In the genomic region with DNA sequence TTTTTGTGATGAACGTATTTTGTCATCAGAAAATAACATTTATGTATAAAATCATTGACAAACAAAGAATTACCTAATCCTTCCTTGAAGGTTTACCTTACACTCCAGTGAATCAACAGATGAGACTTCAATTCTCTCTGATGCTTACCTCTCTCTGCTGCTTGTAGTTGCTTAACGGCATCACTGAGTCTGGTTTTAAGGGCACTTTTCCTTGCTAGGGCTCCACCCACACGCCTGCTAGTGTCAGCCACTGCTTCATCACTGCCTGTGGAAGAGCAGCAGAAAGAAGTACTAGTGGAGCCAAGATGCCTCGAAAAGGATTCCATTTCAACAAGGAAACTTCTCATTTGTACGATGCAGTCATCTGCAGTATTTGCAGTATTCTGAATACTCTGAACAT, we compare ENCODE assay signal across 12 cellular contexts.
DNase-seq lines count a peak whose midpoint lies in the region; ATAC-seq and TF ChIP-seq lines count a peak whose summit lies in the region.
"Had no signal": no experiment of that assay in that cellular context is flagged by ENCODE, and none has a peak within 500 bp of the region (broad histone marks: within the 10 kb centered on the region; RNA-seq: fewer than 3 reads in every experiment).

No MANE protein-coding gene starts in this region.

- no peak for ATAC-seq in HG02763 (IDR thresholded peaks at IDR 0.05; ENCODE audit: unreplicated experiment)
- ATAC-seq: T-cell had no signal

- no peak overlapping the region for H2AFZ ChIP-seq in OCI-LY7 (ENCODE audit: low read length)

- no peaks in the 10 kb centered on the region for H3K27me3 ChIP-seq in sigmoid colon

- no peaks in the 10 kb centered on the region for H3K9me3 ChIP-seq in sigmoid colon
- H3K9me3 ChIP-seq in OCI-LY7 (ENCODE audit: low read length): no peaks in the 10 kb centered on the region

- no peak overlapping the region for H3K27ac Mint-ChIP-seq in CD14-positive monocyte
- H3K27ac Mint-ChIP-seq: T-cell had no signal

- POLR2A ChIA-PET in OCI-LY7 (lab: Charles Lee): interaction anchor here (1.1 kb wide), 1 partner anchor 192 kb away, joined by 3 read pairs; no protein-coding TSS in a partner anchor

- no peaks in the 10 kb centered on the region for H4K20me1 ChIP-seq in OCI-LY7 (ENCODE audit: insufficient read depth, low read length)

- TF ChIP-seq EP300 in sigmoid colon (IDR thresholded peaks at IDR 0.05): no peak

- TF ChIP-seq CTCF in sigmoid colon (IDR thresholded peaks at IDR 0.05): no peak
- no peak for TF ChIP-seq CTCF in CD14-positive monocyte (IDR thresholded peaks at IDR 0.05)
- no peak for TF ChIP-seq CTCF in OCI-LY7 (conservative IDR thresholded peaks at IDR 0.05; ENCODE audit: low read length)

- CTCF ChIA-PET in OCI-LY7 (lab: Charles Lee; ENCODE audit: unreplicated experiment): no interaction called here

- peaks cover under 1 to 68% (median 12%) of the 10 kb centered on the region in 4 donors for H3K36me3 ChIP-seq in sigmoid colon
- H3K36me3 ChIP-seq in OCI-LY7 (ENCODE audit: insufficient read depth, low read length): no peaks in the 10 kb centered on the region

- no peaks in the 10 kb centered on the region for H3K9me3 Mint-ChIP-seq in CD14-positive monocyte
- H3K9me3 Mint-ChIP-seq: T-cell had no signal

- peaks cover 14% of the 10 kb centered on the region for H3K4me1 Mint-ChIP-seq in CD14-positive monocyte

- intact Hi-C loops in sigmoid colon (cut with DNase I): loop anchor here (5.0 kb wide), 1 partner anchor 63 kb away; the partner anchor contains the start of genes FAM229B and TUBE1
- intact Hi-C loops in CD14-positive monocyte (cut with micrococcal nuclease): no loop called here
- intact Hi-C loops in OCI-LY7 (cut with micrococcal nuclease; ENCODE audit: unreplicated experiment): no loop called here

- peak; percentile 24 for DNase-seq in GM04504 (ENCODE audit: low read depth)
- peak; percentile 29 for DNase-seq in OCI-M1 (lab: John Stamatoyannopoulos, UW)
- DNase-seq in globus pallidus (ENCODE audit: low spot score): peak; percentile 18
- peak; percentile 76 for DNase-seq in sigmoid colon
- DNase-seq in CD14-positive monocyte (ENCODE audit: low spot score): no peak
- DNase-seq in OCI-LY7 (ENCODE audit: low spot score): no peak
- DNase-seq: activated CD8-positive, alpha-beta memory T cell treated with anti-CD3 and anti-CD28 coated beads for 24 hours; aorta; KBM-7; NCI-H510A treated with DMSO at 0.1 percent for 48 hours; T-cell had no signal

- peak overlapping the region; percentile 68 to 85 (median 78) for H3K27ac ChIP-seq in sigmoid colon
- no peak overlapping the region for H3K27ac ChIP-seq in OCI-LY7 (ENCODE audit: low read depth, low read length, poor library complexity, severe bottlenecking)

- no peaks in the 10 kb centered on the region for H3K36me3 Mint-ChIP-seq in CD14-positive monocyte
- H3K36me3 Mint-ChIP-seq: T-cell had no signal

- no TSS peak for BruUV-seq in OCI-LY7 (replicated peaks; lab: Mats Ljungman, UMichigan)

- 40 to 62% methylated on average over 5 of the region's 5 CpGs for WGBS in sigmoid colon, 2 donors

- no peak for TF ChIP-seq POLR2A in sigmoid colon (IDR thresholded peaks at IDR 0.05)

- H3K4me1 ChIP-seq in sigmoid colon: peaks cover 0 to 24% (median 20%) of the 10 kb centered on the region in 4 donors
- H3K4me1 ChIP-seq in OCI-LY7 (ENCODE audit: insufficient read depth, low read length, poor library complexity, severe bottlenecking): no peaks in the 10 kb centered on the region

- no peak overlapping the region for H3K4me3 Mint-ChIP-seq in CD14-positive monocyte
- H3K4me3 Mint-ChIP-seq: T-cell had no signal

- no peak overlapping the region for H3K4me2 ChIP-seq in OCI-LY7 (ENCODE audit: low read length)

- no peaks in the 10 kb centered on the region for H3K9me2 ChIP-seq in OCI-LY7 (ENCODE audit: insufficient read depth, low read length)

- peaks cover 0 to 3% (median 2%) of the 10 kb centered on the region in 3 donors for H3K27me3 Mint-ChIP-seq in CD14-positive monocyte (ENCODE audit: low read depth in 3 of 3)

- H3K79me2 ChIP-seq in OCI-LY7 (ENCODE audit: insufficient read depth, low read depth, low read length): no peaks in the 10 kb centered on the region

- H3K4me3 ChIP-seq in sigmoid colon (no peak overlapping the region), OCI-LY7 (ENCODE audit: low read depth, low read length, poor library complexity, severe bottlenecking) (no peak overlapping the region)

Comparison
In these comparisons a context has a peak if more than half of its experiments do, and no peak if none do; other contexts are left out.
1. DNase-seq: peak in GM04504 (single experiment), OCI-M1 (single experiment), globus pallidus (single experiment) and sigmoid colon (single experiment); none in CD14-positive monocyte (single experiment) and OCI-LY7 (single experiment).